Comparison of ENCODE assay signal across 8 cellular contexts in genomic region chr2:27217173-27218121, GRCh38. TPM values are rescaled to one million over a fixed set of nuclear protein-coding genes. Genes with fewer than 3 reads are reported as not detected.
A peak's percentile ranks its signal among the peaks of the same experiment; 100 is the strongest.
DNase-seq lines count a peak whose midpoint lies in the region; ATAC-seq and TF ChIP-seq lines count a peak whose summit lies in the region.

CAD (plus strand) TSS chr2:27217369; CDS start chr2:27217552, 183 bp downstream.

- H3K36me3 Mint-ChIP-seq in endothelial cell (ENCODE audit: low read depth, unreplicated experiment), result peaks cover 43% of the 10 kb centered on the region

- peak within 1 kb of the TSS; percentile 99 for H3K9ac ChIP-seq in OCI-LY1 (ENCODE audit: low read length)

- DNase-seq in COR-L47 (lab: John Stamatoyannopoulos, UW) (peak; percentile 93), HUDEP-2 (lab: John Stamatoyannopoulos, UW; ENCODE audit: unreplicated experiment in 76 of 76) (peak in 74 of 76 experiments; percentile 36 to 90 (median 78)), endothelial cell (ENCODE audit: low spot score) (peak; percentile 84), middle frontal gyrus (ENCODE audit: extremely low spot score, low spot score) (peak; percentile 40)
- peak; percentile 90 for DNase-seq in activated CD8-positive, alpha-beta memory T cell treated with anti-CD3 and anti-CD28 coated beads, Interleukin-2, amount 50 U/mL, for 4 hours
- DNase-seq in stimulated activated CD8-positive, alpha-beta memory T cell treated with anti-CD3 and anti-CD28 coated beads, Interleukin-2, amount 100 ng/mL, for 48 hours (ENCODE audit: low read depth in 2 of 2), result peak; percentile 87 to 88

- H3K4me3 ChIP-seq in OCI-LY1 (ENCODE audit: low read depth, low read length, poor library complexity, severe bottlenecking), result peak within 1 kb of the TSS; percentile 95

- no peaks in the 10 kb centered on the region for H3K9me2 ChIP-seq in OCI-LY1 (ENCODE audit: low read depth, low read length)

- no peaks in the 10 kb centered on the region for H4K20me1 ChIP-seq in OCI-LY1 (ENCODE audit: insufficient read depth, low read length)

- no peaks in the 10 kb centered on the region for H3F3A ChIP-seq in OCI-LY1 (ENCODE audit: insufficient read depth, low read length)

- peaks cover 32% of the 10 kb centered on the region for H3K4me1 ChIP-seq in OCI-LY1 (ENCODE audit: insufficient read depth, low read length, severe bottlenecking)

- H3K36me3 ChIP-seq in OCI-LY1 (ENCODE audit: insufficient read depth, low read length), result peaks cover 62% of the 10 kb centered on the region

- ATAC-seq in GM21360 (IDR thresholded peaks at IDR 0.05; ENCODE audit: unreplicated experiment), result peak; percentile 78

- TF ChIP-seq CTCF in OCI-LY1 (IDR thresholded peaks at IDR 0.05; ENCODE audit: low read length), result 0 out of 2 replicates have a peak, but pooled peaks have one; percentile 10
- no peak for TF ChIP-seq CTCF in endothelial cell (IDR thresholded peaks at IDR 0.05; ENCODE audit: unreplicated experiment)

- H3K4me2 ChIP-seq in OCI-LY1 (ENCODE audit: low read length), result peak within 1 kb of the TSS; percentile 86

- H3K27me3 ChIP-seq in OCI-LY1 (ENCODE audit: insufficient read depth, low read length), result no peaks in the 10 kb centered on the region

- peaks cover 27% of the 10 kb centered on the region for H3K27me3 Mint-ChIP-seq in endothelial cell (ENCODE audit: unreplicated experiment)

- peaks cover 11% of the 10 kb centered on the region for H3K79me2 ChIP-seq in OCI-LY1 (ENCODE audit: insufficient read depth, low read length)

- peak within 1 kb of the TSS; percentile 96 for H3K4me3 Mint-ChIP-seq in endothelial cell (ENCODE audit: unreplicated experiment)

- H2AFZ ChIP-seq in OCI-LY1 (ENCODE audit: low read length), result no peak within 1 kb of the TSS

- peaks cover 27% of the 10 kb centered on the region for H3K4me1 Mint-ChIP-seq in endothelial cell (ENCODE audit: unreplicated experiment)

- H3K9me3 Mint-ChIP-seq in endothelial cell (ENCODE audit: unreplicated experiment), result no peaks in the 10 kb centered on the region

- peak within 1 kb of the TSS; percentile 95 for H3K27ac Mint-ChIP-seq in endothelial cell (ENCODE audit: unreplicated experiment)

- H3K27ac ChIP-seq in OCI-LY1 (ENCODE audit: low read depth, low read length, poor library complexity, severe bottlenecking), result peak within 1 kb of the TSS; percentile 76

- H3K9me3 ChIP-seq in OCI-LY1 (ENCODE audit: low read length), result no peaks in the 10 kb centered on the region

RNA-seq across cellular contexts. Expression of gene CAD, which starts in this region (rescaled TPM):
- total RNA-seq in endothelial cell (ENCODE audit: unreplicated experiment), result 49.4 TPM

Comparison
In these comparisons a context has a peak if more than half of its experiments do, and no peak if none do; other contexts are left out.
1. Peak in every context shown above with its lines: DNase-seq, ATAC-seq, H3K4me3 ChIP-seq and H3K27ac ChIP-seq.
2. DNase-seq: peak in every context shown above with its lines; median percentile 93 in COR-L47; 90 in activated CD8-positive, alpha-beta memory T cell treated with anti-CD3 and anti-CD28 coated beads, Interleukin-2, amount 50 U/mL, for 4 hours; 88 in stimulated activated CD8-positive, alpha-beta memory T cell treated with anti-CD3 and anti-CD28 coated beads, Interleukin-2, amount 100 ng/mL, for 48 hours; 84 in endothelial cell; 78 in HUDEP-2; 40 in middle frontal gyrus.